In the genomic region with DNA sequence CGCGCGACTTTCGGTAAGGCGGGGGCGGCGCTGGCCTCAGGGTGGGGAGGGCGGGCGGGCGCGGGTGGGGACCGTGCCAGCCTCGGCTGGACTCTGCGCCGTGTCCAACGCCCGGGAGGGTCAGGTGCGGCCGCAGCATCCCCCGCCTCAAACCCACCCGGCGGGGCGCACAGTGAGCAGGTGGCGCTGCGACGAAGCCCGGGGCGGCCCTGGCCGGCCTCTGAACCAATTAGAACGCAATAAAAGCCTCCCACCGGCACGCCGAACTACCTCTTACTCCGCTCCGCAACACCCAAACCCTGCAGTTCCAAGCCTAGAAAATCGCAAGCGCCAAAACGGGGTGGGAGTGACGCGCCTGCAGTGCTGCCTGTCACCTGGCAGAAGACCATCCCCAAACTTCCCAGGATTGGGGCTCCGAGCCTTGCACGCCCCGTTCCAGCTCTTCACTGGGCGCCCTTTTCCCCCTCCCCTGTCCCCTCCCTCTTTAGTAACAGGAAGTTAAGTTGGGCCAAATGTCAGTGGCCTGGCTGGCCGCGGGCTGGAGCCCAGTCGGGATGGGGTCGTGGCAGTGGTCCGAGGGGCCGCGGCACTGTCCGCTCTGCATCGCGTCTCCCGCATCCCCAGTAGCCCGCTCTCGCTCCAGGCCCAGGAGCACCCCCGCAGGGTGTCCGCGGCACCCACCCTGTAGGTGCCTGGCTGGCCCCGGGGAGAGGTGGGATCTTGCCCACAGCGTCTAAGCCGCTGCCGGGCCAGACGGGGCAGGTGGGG, we compare ENCODE assay signal across 8 cellular contexts. TPM values are rescaled to one million over a fixed set of nuclear protein-coding genes. Genes with fewer than 3 reads are reported as not detected.
DNase-seq lines count a peak whose midpoint lies in the region; ATAC-seq, FAIRE-seq and TF ChIP-seq lines count a peak whose summit lies in the region.

No MANE protein-coding gene starts in this region.

- DNase-seq in GM12892 (ENCODE audit: insufficient read length) (peak; percentile 25), LNCaP clone FGC (ENCODE audit: low read depth) (no peak), fibroblast of the aortic adventitia (ENCODE audit: low read depth) (peak; percentile 40), mucosa of gallbladder (ENCODE audit: low spot score) (no peak), inferior parietal cortex (ENCODE audit: extremely low spot score) (no peak)
- DNase-seq in activated CD8-positive, alpha-beta memory T cell treated with anti-CD3 and anti-CD28 coated beads, Interleukin-2, amount 50 U/mL, for 4 hours, result peak; percentile 34

- TF ChIP-seq CTCF in LNCaP clone FGC (IDR thresholded peaks at IDR 0.05; ENCODE audit: control insufficient read depth, extremely low read depth, insufficient read depth) (no peak), fibroblast of the aortic adventitia (IDR thresholded peaks at IDR 0.05; ENCODE audit: insufficient read depth, low read length) (no peak), neutrophil (IDR thresholded peaks at IDR 0.05) (no peak)

- peak overlapping the region; percentile 78 for H3K27ac ChIP-seq in neutrophil

- H3K9me3 ChIP-seq in neutrophil, result no peaks in the 10 kb centered on the region

- H3K27me3 ChIP-seq in neutrophil, result peaks cover 11% of the 10 kb centered on the region

- no peaks in the 10 kb centered on the region for H3K36me3 ChIP-seq in neutrophil

- ATAC-seq in GM21786 (IDR thresholded peaks at IDR 0.05; ENCODE audit: unreplicated experiment), result peak; percentile 21

- H3K4me3 ChIP-seq in LNCaP clone FGC (ENCODE audit: low read depth, low read length) (peak overlapping the region; percentile 66), fibroblast of the aortic adventitia (ENCODE audit: low read depth, low read length) (peak overlapping the region; percentile 89), neutrophil (ENCODE audit: low read depth in 1 of 2, low read length in 1 of 2) (peak overlapping the region; percentile 64 to 94)

- H3K4me1 ChIP-seq in neutrophil (ENCODE audit: control insufficient read depth in 1 of 2, insufficient read depth in 1 of 2, low read depth in 1 of 2, low read length in 1 of 2), result peaks cover 17 to 19% of the 10 kb centered on the region in 2 experiments

- TF ChIP-seq POLR2A in GM12892 (IDR thresholded peaks at IDR 0.05; ENCODE audit: low read depth, low read length), result no peak

- FAIRE-seq in GM12892 (lab: Jason Lieb, UNC), result no peak

RNA-seq across cellular contexts. Expression of gene MICAL2, which starts 0.5 kb away (rescaled TPM):
- 1.1 TPM for polyA plus RNA-seq in GM12892 (2012; ENCODE audit: missing spikeins)
- total RNA-seq in fibroblast of the aortic adventitia (ENCODE audit: low replicate concordance) (31.9 and 146 TPM in 2 replicates), mucosa of gallbladder (158 TPM)

Comparison
In these comparisons a context has a peak if more than half of its experiments do, and no peak if none do; other contexts are left out.
1. DNase-seq: peak in GM12892 (single experiment), activated CD8-positive, alpha-beta memory T cell treated with anti-CD3 and anti-CD28 coated beads, Interleukin-2, amount 50 U/mL, for 4 hours (single experiment) and fibroblast of the aortic adventitia (single experiment); none in LNCaP clone FGC (single experiment), mucosa of gallbladder (single experiment) and inferior parietal cortex (single experiment).
2. Peak in every context shown above with its lines, with median percentiles within 50 percentile points of each other: H3K4me3 ChIP-seq.